21 cellular contexts compared by ENCODE assay signal in the genomic region with DNA sequence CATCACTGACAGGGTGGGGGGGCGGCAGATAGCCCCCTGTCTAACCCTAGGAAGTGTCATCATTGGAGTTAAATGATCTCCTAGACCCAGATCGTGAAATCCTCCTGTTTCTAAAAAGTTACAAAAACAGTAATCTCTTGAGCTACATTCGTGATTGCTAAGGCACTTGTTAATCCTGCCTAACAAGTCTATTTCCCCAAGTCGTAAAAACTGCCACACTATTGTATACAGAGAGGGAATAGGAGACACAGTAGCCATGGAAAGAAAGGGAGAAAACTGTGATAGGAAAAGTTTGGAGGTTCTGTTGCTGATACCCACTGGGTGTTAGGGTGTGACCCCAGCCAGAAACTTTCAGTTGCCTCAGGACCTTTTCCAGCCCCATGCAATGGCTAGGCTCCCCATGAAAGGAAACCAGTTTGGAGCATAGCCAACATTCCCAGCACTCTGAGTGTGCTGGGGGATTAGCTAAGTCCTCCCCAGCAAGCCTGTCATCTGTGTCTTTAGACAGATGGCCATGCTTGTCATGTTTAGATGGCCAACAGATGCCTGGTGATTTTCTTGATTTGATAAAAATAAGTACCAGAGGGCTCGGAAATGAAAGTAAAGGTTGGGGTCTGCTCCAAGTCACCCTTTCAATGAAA.
DNase-seq lines count a peak whose midpoint lies in the region; ATAC-seq and TF ChIP-seq lines count a peak whose summit lies in the region.
"Had no signal": no experiment of that assay in that cellular context is flagged by ENCODE, and none has a peak within 500 bp of the region (broad histone marks: within the 10 kb centered on the region; RNA-seq: fewer than 3 reads in every experiment).

No MANE protein-coding gene starts in this region.

- intact Hi-C loops in PC-9 (cut with micrococcal nuclease; ENCODE audit: unreplicated experiment) = no loop called here

- POLR2A ChIA-PET in PC-9 (lab: Charles Lee; ENCODE audit: unreplicated experiment) = no interaction called here

- no peak overlapping the region for H3K4me3 ChIP-seq in BE2C (ENCODE audit: low read depth, low read length)
- H3K4me3 ChIP-seq in PC-9 = no peak overlapping the region
- no peak overlapping the region for H3K4me3 ChIP-seq in fibroblast of mammary gland (ENCODE audit: control insufficient read depth, low read depth, low read length)
- H3K4me3 ChIP-seq in Karpas-422 (ENCODE audit: low read length) = no peak overlapping the region
- H3K4me3 ChIP-seq: gastrocnemius medialis, GM12878, mucosa of descending colon, vagina had no signal

- DNase-seq in BE2C (peak; percentile 25), HS-27A (ENCODE audit: low read depth) (peak; percentile 35), PC-9 (no peak), fibroblast of mammary gland (ENCODE audit: low read depth) (peak; percentile 18), Karpas-422 (no peak), C1 segment of cervical spinal cord (lab: John Stamatoyannopoulos, UW) (no peak)
- DNase-seq: activated CD4-positive, alpha-beta T cell treated with anti-CD3 and anti-CD28 coated beads for 48 hours; activated naive CD8-positive, alpha-beta T cell treated with anti-CD3 and anti-CD28 coated beads for 36 hours; cerebellar nuclear complex; gastrocnemius medialis; hippocampal formation; NCI-H2171; NCI-H748 treated with DMSO at 0.1 percent for 48 hours; T-helper 1 cell had no signal

- no peak overlapping the region for H3K27ac ChIP-seq in PC-9
- no peak overlapping the region for H3K27ac ChIP-seq in Karpas-422 (ENCODE audit: low read length)
- H3K27ac ChIP-seq: C4-2B, gastrocnemius medialis, vagina had no signal

- no peaks in the 10 kb centered on the region for H3K4me1 ChIP-seq in BE2C
- H3K4me1 ChIP-seq in PC-9 (replicated peaks; ENCODE audit: insufficient read depth) = no peaks in the 10 kb centered on the region; the same call in 1 of the 2 replicates
- no peaks in the 10 kb centered on the region for H3K4me1 ChIP-seq in Karpas-422 (ENCODE audit: low read length)
- H3K4me1 ChIP-seq: gastrocnemius medialis, vagina had no signal

- BruUV-seq in PC-9 (replicated peaks; lab: Mats Ljungman, UMichigan) = no TSS peak

- H4K20me1 ChIP-seq in PC-9 (ENCODE audit: insufficient read depth) (no peaks in the 10 kb centered on the region), Karpas-422 (ENCODE audit: insufficient read depth, low read depth, low read length) (no peaks in the 10 kb centered on the region)

- TF ChIP-seq CTCF in BE2C (IDR thresholded peaks at IDR 0.05; ENCODE audit: low read depth, low read length) = no peak
- TF ChIP-seq CTCF in PC-9 (conservative IDR thresholded peaks at IDR 0.05) = no peak
- no peak for TF ChIP-seq CTCF in fibroblast of mammary gland (conservative IDR thresholded peaks at IDR 0.05; ENCODE audit: control insufficient read depth, insufficient read depth, low read depth, low read length)

- H3F3A ChIP-seq in PC-9 (ENCODE audit: insufficient read depth, low read depth) = no peaks in the 10 kb centered on the region

- H3K36me3 ChIP-seq in BE2C (no peaks in the 10 kb centered on the region), PC-9 (ENCODE audit: low read depth) (no peaks in the 10 kb centered on the region), Karpas-422 (ENCODE audit: insufficient read depth, low read length) (no peaks in the 10 kb centered on the region)
- H3K36me3 ChIP-seq: gastrocnemius medialis, vagina had no signal

- CTCF ChIA-PET in PC-9 (lab: Charles Lee) = no interaction called here

- 0 out of 2 replicates have a peak overlapping the region, but pooled peaks have one; percentile 13 for H3K4me2 ChIP-seq in PC-9
- no peak overlapping the region for H3K4me2 ChIP-seq in Karpas-422 (ENCODE audit: low read depth, low read length, poor library complexity, severe bottlenecking)

- H3K27me3 ChIP-seq in BE2C = no peaks in the 10 kb centered on the region
- no peaks in the 10 kb centered on the region for H3K27me3 ChIP-seq in PC-9 (ENCODE audit: insufficient read depth, low read depth)
- H3K27me3 ChIP-seq in Karpas-422 (ENCODE audit: low read length) = no peaks in the 10 kb centered on the region
- H3K27me3 ChIP-seq: gastrocnemius medialis, vagina had no signal

- H3K9ac ChIP-seq in Karpas-422 (ENCODE audit: low read length) = no peak overlapping the region

- H3K9me3 ChIP-seq in BE2C = no peaks in the 10 kb centered on the region
- no peaks in the 10 kb centered on the region for H3K9me3 ChIP-seq in PC-9 (ENCODE audit: insufficient read depth, low read depth)
- H3K9me3 ChIP-seq in Karpas-422 (ENCODE audit: low read length) = no peaks in the 10 kb centered on the region
- H3K9me3 ChIP-seq: gastrocnemius medialis, mucosa of descending colon, vagina had no signal

- H3K79me2 ChIP-seq in PC-9 (ENCODE audit: low read depth) (no peaks in the 10 kb centered on the region), Karpas-422 (ENCODE audit: low read length) (no peaks in the 10 kb centered on the region)

- H2AFZ ChIP-seq in PC-9 = no peak overlapping the region
- no peak overlapping the region for H2AFZ ChIP-seq in Karpas-422 (ENCODE audit: low read length)

- H3K9me2 ChIP-seq in PC-9 (ENCODE audit: insufficient read depth) (no peaks in the 10 kb centered on the region), Karpas-422 (replicated peaks; ENCODE audit: insufficient read depth, low read length) (no peaks in the 10 kb centered on the region)

- ATAC-seq in GM18868 (IDR thresholded peaks at IDR 0.05; ENCODE audit: unreplicated experiment) = no peak
- ATAC-seq in GM21515 (IDR thresholded peaks at IDR 0.05; ENCODE audit: unreplicated experiment) = no peak
- ATAC-seq: gastrocnemius medialis, GM12878, HepG2, mucosa of descending colon had no signal

Comparison
In these comparisons a context has a peak if more than half of its experiments do, and no peak if none do; other contexts are left out.
1. DNase-seq: peak in BE2C (single experiment), HS-27A (single experiment) and fibroblast of mammary gland (single experiment); none in PC-9 (0 of 2), Karpas-422 (single experiment) and C1 segment of cervical spinal cord (0 of 14).